ENCODE assay signal across 34 cellular contexts in genomic region chr1:198400063-198400462, GRCh38.
"Had no signal": no experiment of that assay in that cellular context is flagged by ENCODE, and none has a peak within 500 bp of the region (broad histone marks: within the 10 kb centered on the region; RNA-seq: fewer than 3 reads in every experiment).

No MANE protein-coding gene starts in this region.

- H3K36me3 ChIP-seq: MG63 had no signal

- H3K9me3 ChIP-seq: MG63 had no signal

- DNase-seq: Karpas-422, Kasumi-1, KG1, MG63, MM.1S, MV-4-11, NCI-H1048, NCI-H1092, NCI-H1092 treated with DMSO at 0.1 percent for 48 hours, NCI-H1105, NCI-H1105 treated with DMSO at 0.1 percent for 48 hours, NCI-H1417, NCI-H1417 treated with DMSO at 0.1 percent for 48 hours, NCI-H1436, NCI-H1436 treated with DMSO at 0.1 percent for 48 hours, NCI-H146, NCI-H1694, NCI-H1694 treated with DMSO at 0.1 percent for 48 hours, NCI-H187, NCI-H187 treated with DMSO at 0.1 percent for 48 hours, NCI-H1930, NCI-H2029, NCI-H2029 treated with DMSO at 0.1 percent for 48 hours, NCI-H2081, NCI-H2081 treated with DMSO at 0.1 percent for 48 hours, NCI-H2107, NCI-H2171 treated with DMSO at 0.1 percent for 48 hours, NCI-H2227 treated with DMSO at 0.1 percent for 48 hours, NCI-H226, NCI-H345, NCI-H446, NCI-H446 treated with DMSO at 0.1 percent for 48 hours, NCI-H510A had no signal

- H3K27me3 ChIP-seq: MG63 had no signal

- H3K4me2 ChIP-seq: KMS-11 had no signal

- H3K27ac ChIP-seq: KMS-11 had no signal

- H3K4me3 ChIP-seq: MG63 had no signal
